In genomic region chr3:104933981-104934380, GRCh38 we compare ENCODE assay signal across 25 cellular contexts.
"Had no signal": no experiment of that assay in that cellular context is flagged by ENCODE, and none has a peak within 500 bp of the region (broad histone marks: within the 10 kb centered on the region; RNA-seq: fewer than 3 reads in every experiment).

No MANE protein-coding gene starts in this region.

- DNase-seq: cortex of kidney; dorsolateral prefrontal cortex; effector CD4-positive, alpha-beta T cell; foreskin keratinocyte; glutamatergic neuron; heart right ventricle; hippocampal formation; islet precursor cell; kidney glomerular epithelial cell; left colon; left ventricle myocardium inferior; lower lobe of right lung; naive thymus-derived CD8-positive, alpha-beta T cell; nephron progenitor cell; nucleus accumbens; psoas muscle; right cardiac atrium; sigmoid colon; stimulated activated CD4-positive, alpha-beta T cell treated with anti-CD3 and anti-CD28 coated beads, Interleukin-4, amount 100 ng/mL, for 4 hours; stimulated activated naive CD8-positive, alpha-beta T cell treated with anti-CD3 and anti-CD28 coated beads, Interleukin-15, amount 100 ng/mL, for 72 hours; transverse colon; upper lobe of right lung; uterus had no signal

- ATAC-seq: foreskin keratinocyte; heart right ventricle; left colon; lower lobe of right lung; naive thymus-derived CD8-positive, alpha-beta T cell; psoas muscle; right cardiac atrium; stimulated activated memory B cell treated with anti-CD40 and anti-IgM and Interleukin-4, amounts not matched to agents 10 μg/mL and 1 μg/mL and 100 μg/mL, for 72 hours; stimulated activated naive CD8-positive, alpha-beta T cell treated with anti-CD3 and anti-CD28 coated beads, Interleukin-15, amount 100 ng/mL, for 72 hours; upper lobe of right lung had no signal

- H3K9me3 Mint-ChIP-seq: stimulated activated memory B cell treated with anti-CD40 and anti-IgM and Interleukin-4, amounts not matched to agents 10 μg/mL and 1 μg/mL and 100 μg/mL, for 72 hours had no signal

- H3K36me3 ChIP-seq: heart right ventricle, left ventricle myocardium inferior, lower lobe of right lung, sigmoid colon, suprapubic skin, transverse colon, upper lobe of right lung, uterus had no signal

- H3K9me3 ChIP-seq: left ventricle myocardium inferior, lower lobe of right lung, psoas muscle, sigmoid colon, suprapubic skin, transverse colon, upper lobe of right lung, uterus had no signal

- H3K4me3 Mint-ChIP-seq: naive thymus-derived CD8-positive, alpha-beta T cell; nephron progenitor cell; stimulated activated memory B cell treated with anti-CD40 and anti-IgM and Interleukin-4, amounts not matched to agents 10 μg/mL and 1 μg/mL and 100 μg/mL, for 72 hours; stimulated activated naive CD8-positive, alpha-beta T cell treated with anti-CD3 and anti-CD28 coated beads, Interleukin-15, amount 100 ng/mL, for 72 hours had no signal

- H3K4me1 Mint-ChIP-seq: naive thymus-derived CD8-positive, alpha-beta T cell; nephron progenitor cell; stimulated activated memory B cell treated with anti-CD40 and anti-IgM and Interleukin-4, amounts not matched to agents 10 μg/mL and 1 μg/mL and 100 μg/mL, for 72 hours; stimulated activated naive CD8-positive, alpha-beta T cell treated with anti-CD3 and anti-CD28 coated beads, Interleukin-15, amount 100 ng/mL, for 72 hours had no signal

- H3K27me3 Mint-ChIP-seq: stimulated activated memory B cell treated with anti-CD40 and anti-IgM and Interleukin-4, amounts not matched to agents 10 μg/mL and 1 μg/mL and 100 μg/mL, for 72 hours; stimulated activated naive CD8-positive, alpha-beta T cell treated with anti-CD3 and anti-CD28 coated beads, Interleukin-15, amount 100 ng/mL, for 72 hours had no signal

- H3K4me1 ChIP-seq: foreskin keratinocyte, heart right ventricle, left ventricle myocardium inferior, lower lobe of right lung, psoas muscle, sigmoid colon, suprapubic skin, transverse colon, upper lobe of right lung, uterus had no signal

- H3K36me3 Mint-ChIP-seq: naive thymus-derived CD8-positive, alpha-beta T cell; stimulated activated memory B cell treated with anti-CD40 and anti-IgM and Interleukin-4, amounts not matched to agents 10 μg/mL and 1 μg/mL and 100 μg/mL, for 72 hours had no signal

- H3K27ac Mint-ChIP-seq: naive thymus-derived CD8-positive, alpha-beta T cell; nephron progenitor cell; stimulated activated memory B cell treated with anti-CD40 and anti-IgM and Interleukin-4, amounts not matched to agents 10 μg/mL and 1 μg/mL and 100 μg/mL, for 72 hours; stimulated activated naive CD8-positive, alpha-beta T cell treated with anti-CD3 and anti-CD28 coated beads, Interleukin-15, amount 100 ng/mL, for 72 hours had no signal

- H3K27ac ChIP-seq: dorsolateral prefrontal cortex, foreskin keratinocyte, heart right ventricle, left ventricle myocardium inferior, lower lobe of right lung, psoas muscle, sigmoid colon, suprapubic skin, transverse colon, upper lobe of right lung, uterus had no signal

- H3K27me3 ChIP-seq: dorsolateral prefrontal cortex, foreskin keratinocyte, heart right ventricle, sigmoid colon, suprapubic skin, transverse colon, upper lobe of right lung, uterus had no signal

- H3K4me3 ChIP-seq: dorsolateral prefrontal cortex, heart right ventricle, left ventricle myocardium inferior, lower lobe of right lung, psoas muscle, sigmoid colon, suprapubic skin, transverse colon, upper lobe of right lung, uterus had no signal
